Comparison of ENCODE assay signal across 3 cellular contexts in the genomic region with DNA sequence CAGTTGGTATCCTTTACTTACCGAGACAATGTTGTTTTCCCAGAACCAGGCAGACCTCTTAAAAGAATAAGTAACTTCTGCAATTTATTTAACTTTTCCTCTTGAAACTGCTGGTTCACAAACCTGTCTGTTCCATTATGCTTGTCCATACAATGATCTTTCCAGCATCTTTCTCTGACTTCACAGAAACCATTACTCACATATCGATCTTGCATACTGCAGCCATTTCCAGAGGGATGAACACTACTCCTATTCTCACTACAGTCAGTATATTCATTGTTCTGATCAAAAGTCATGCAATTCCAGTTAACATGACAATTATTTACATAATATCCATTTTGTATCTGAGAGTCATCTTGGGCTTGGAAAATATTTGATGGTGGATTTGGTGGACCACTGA.
TF ChIP-seq lines count a peak whose summit lies in the region.

No MANE protein-coding gene starts in this region.

TF ChIP-seq in IMR-90, 13 proteins besides CTCF, POLR2A, EP300 and RAD21:
- TF ChIP-seq FOS (IDR thresholded peaks at IDR 0.05; ENCODE audit: low read depth, low read length) (no peak), RFX5 (IDR thresholded peaks at IDR 0.05; ENCODE audit: low read depth, low read length) (no peak), CHD1 (IDR thresholded peaks at IDR 0.05; ENCODE audit: low read depth, low read length) (no peak), NFE2L2 (IDR thresholded peaks at IDR 0.05; ENCODE audit: low read depth, low read length) (no peak)
- TF ChIP-seq, protein P1, sequence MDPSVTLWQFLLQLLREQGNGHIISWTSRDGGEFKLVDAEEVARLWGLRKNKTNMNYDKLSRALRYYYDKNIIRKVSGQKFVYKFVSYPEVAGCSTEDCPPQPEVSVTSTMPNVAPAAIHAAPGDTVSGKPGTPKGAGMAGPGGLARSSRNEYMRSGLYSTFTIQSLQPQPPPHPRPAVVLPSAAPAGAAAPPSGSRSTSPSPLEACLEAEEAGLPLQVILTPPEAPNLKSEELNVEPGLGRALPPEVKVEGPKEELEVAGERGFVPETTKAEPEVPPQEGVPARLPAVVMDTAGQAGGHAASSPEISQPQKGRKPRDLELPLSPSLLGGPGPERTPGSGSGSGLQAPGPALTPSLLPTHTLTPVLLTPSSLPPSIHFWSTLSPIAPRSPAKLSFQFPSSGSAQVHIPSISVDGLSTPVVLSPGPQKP (IDR thresholded peaks at IDR 0.05; ENCODE audit: borderline replicate concordance, low read depth, low read length) = no peak
- TF ChIP-seq, protein P2, sequence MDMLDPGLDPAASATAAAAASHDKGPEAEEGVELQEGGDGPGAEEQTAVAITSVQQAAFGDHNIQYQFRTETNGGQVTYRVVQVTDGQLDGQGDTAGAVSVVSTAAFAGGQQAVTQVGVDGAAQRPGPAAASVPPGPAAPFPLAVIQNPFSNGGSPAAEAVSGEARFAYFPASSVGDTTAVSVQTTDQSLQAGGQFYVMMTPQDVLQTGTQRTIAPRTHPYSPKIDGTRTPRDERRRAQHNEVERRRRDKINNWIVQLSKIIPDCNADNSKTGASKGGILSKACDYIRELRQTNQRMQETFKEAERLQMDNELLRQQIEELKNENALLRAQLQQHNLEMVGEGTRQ (IDR thresholded peaks at IDR 0.05; ENCODE audit: low read depth, low read length) = no peak

TF ChIP-seq in GM12878, 131 proteins besides CTCF, POLR2A, EP300 and RAD21:
- TF ChIP-seq FOXK2 (IDR thresholded peaks at IDR 0.05) (no peak), SREBF1 (IDR thresholded peaks at IDR 0.05; ENCODE audit: low read length) (no peak), SIN3A (IDR thresholded peaks at IDR 0.05; ENCODE audit: low read depth, low read length) (no peak), TBL1XR1 (IDR thresholded peaks at IDR 0.05; ENCODE audit: low read depth, low read length) (no peak), HDAC6 (IDR thresholded peaks at IDR 0.05; ENCODE audit: unreplicated experiment) (no peak), EZH2 (IDR thresholded peaks at IDR 0.05; ENCODE audit: borderline replicate concordance, control insufficient read depth, low read depth, low read length) (no peak), EGR1 (IDR thresholded peaks at IDR 0.05; ENCODE audit: borderline replicate concordance in 1 of 2, low read depth in 2 of 2, low read length in 2 of 2) (no peak), NFXL1 (IDR thresholded peaks at IDR 0.05; ENCODE audit: borderline replicate concordance) (no peak)
- TF ChIP-seq, protein P3, sequence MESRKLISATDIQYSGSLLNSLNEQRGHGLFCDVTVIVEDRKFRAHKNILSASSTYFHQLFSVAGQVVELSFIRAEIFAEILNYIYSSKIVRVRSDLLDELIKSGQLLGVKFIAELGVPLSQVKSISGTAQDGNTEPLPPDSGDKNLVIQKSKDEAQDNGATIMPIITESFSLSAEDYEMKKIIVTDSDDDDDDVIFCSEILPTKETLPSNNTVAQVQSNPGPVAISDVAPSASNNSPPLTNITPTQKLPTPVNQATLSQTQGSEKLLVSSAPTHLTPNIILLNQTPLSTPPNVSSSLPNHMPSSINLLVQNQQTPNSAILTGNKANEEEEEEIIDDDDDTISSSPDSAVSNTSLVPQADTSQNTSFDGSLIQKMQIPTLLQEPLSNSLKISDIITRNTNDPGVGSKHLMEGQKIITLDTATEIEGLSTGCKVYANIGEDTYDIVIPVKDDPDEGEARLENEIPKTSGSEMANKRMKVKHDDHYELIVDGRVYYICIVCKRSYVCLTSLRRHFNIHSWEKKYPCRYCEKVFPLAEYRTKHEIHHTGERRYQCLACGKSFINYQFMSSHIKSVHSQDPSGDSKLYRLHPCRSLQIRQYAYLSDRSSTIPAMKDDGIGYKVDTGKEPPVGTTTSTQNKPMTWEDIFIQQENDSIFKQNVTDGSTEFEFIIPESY (IDR thresholded peaks at IDR 0.05) = no peak
- TF ChIP-seq, protein P4, sequence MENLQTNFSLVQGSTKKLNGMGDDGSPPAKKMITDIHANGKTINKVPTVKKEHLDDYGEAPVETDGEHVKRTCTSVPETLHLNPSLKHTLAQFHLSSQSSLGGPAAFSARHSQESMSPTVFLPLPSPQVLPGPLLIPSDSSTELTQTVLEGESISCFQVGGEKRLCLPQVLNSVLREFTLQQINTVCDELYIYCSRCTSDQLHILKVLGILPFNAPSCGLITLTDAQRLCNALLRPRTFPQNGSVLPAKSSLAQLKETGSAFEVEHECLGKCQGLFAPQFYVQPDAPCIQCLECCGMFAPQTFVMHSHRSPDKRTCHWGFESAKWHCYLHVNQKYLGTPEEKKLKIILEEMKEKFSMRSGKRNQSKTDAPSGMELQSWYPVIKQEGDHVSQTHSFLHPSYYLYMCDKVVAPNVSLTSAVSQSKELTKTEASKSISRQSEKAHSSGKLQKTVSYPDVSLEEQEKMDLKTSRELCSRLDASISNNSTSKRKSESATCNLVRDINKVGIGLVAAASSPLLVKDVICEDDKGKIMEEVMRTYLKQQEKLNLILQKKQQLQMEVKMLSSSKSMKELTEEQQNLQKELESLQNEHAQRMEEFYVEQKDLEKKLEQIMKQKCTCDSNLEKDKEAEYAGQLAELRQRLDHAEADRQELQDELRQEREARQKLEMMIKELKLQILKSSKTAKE (IDR thresholded peaks at IDR 0.05; ENCODE audit: low read depth, poor library complexity, severe bottlenecking) = no peak

TF ChIP-seq in neural cell, 6 proteins besides CTCF, POLR2A, EP300 and RAD21:
- TF ChIP-seq EZH2 (IDR thresholded peaks at IDR 0.05; ENCODE audit: borderline replicate concordance, insufficient read depth, low read length, poor library complexity, severe bottlenecking) = no peak
